In genomic region chr21:39099859-39100258, GRCh38 we compare ENCODE assay signal across 15 cellular contexts.
A peak's percentile ranks its signal among the peaks of the same experiment; 100 is the strongest.
DNase-seq lines count a peak whose midpoint lies in the region; ATAC-seq, FAIRE-seq and TF ChIP-seq lines count a peak whose summit lies in the region.
"Had no signal": no experiment of that assay in that cellular context is flagged by ENCODE, and none has a peak within 500 bp of the region (broad histone marks: within the 10 kb centered on the region; RNA-seq: fewer than 3 reads in every experiment).

No MANE protein-coding gene starts in this region.

- no peak overlapping the region for H3K27ac Mint-ChIP-seq in neural crest cell (ENCODE audit: unreplicated experiment)
- H3K27ac Mint-ChIP-seq: B cell; CD8-positive, alpha-beta T cell; H9 had no signal

- H3K36me3 ChIP-seq in HepG2 (replicated peaks in 1 of 2; ENCODE audit: control insufficient read depth in 1 of 2, insufficient read depth in 2 of 2, low read length in 2 of 2) (no peaks in the 10 kb centered on the region), right lobe of liver (no peaks in the 10 kb centered on the region)
- H3K36me3 ChIP-seq: BLaER1 treated with 17β-estradiol and CSF1 and Interleukin-3, amounts not matched to agents 10 nM and 100 nM had no signal

- H3K9me3 Mint-ChIP-seq in neural crest cell, result no peaks in the 10 kb centered on the region
- H3K9me3 Mint-ChIP-seq: CD8-positive, alpha-beta T cell had no signal

- H3K4me3 ChIP-seq in HepG2 (replicated peaks in 1 of 3; ENCODE audit: insufficient read depth in 1 of 3, low read depth in 2 of 3, low read length in 3 of 3), result no peak overlapping the region
- H3K4me3 ChIP-seq in right lobe of liver, result no peak overlapping the region
- no peak overlapping the region for H3K4me3 ChIP-seq in coronary artery
- H3K4me3 ChIP-seq: BLaER1 treated with 17β-estradiol and CSF1 and Interleukin-3, amounts not matched to agents 10 nM and 100 nM had no signal

- POLR2A ChIA-PET in HepG2 (lab: Yijun Ruan, JAX), result no interaction called here

- no peak overlapping the region for H3K9ac ChIP-seq in HepG2 (ENCODE audit: insufficient read depth, low read depth, low read length)
- H3K9ac ChIP-seq: BLaER1 treated with 17β-estradiol and CSF1 and Interleukin-3, amounts not matched to agents 10 nM and 100 nM had no signal

- no peak overlapping the region for H3K4me2 ChIP-seq in HepG2 (ENCODE audit: low read depth, low read length)
- H3K4me2 ChIP-seq: BLaER1 treated with 17β-estradiol and CSF1 and Interleukin-3, amounts not matched to agents 10 nM and 100 nM had no signal

- no peak for TF ChIP-seq RAD21 in HepG2 (CRISPR knock-in tag; IDR thresholded peaks at IDR 0.05)

- DNase-seq in HepG2 (ENCODE audit: low spot score), result no peak
- DNase-seq in right lobe of liver, result no peak
- peak; percentile 19 for DNase-seq in coronary artery (ENCODE audit: low spot score)
- no peak for DNase-seq in neural crest cell (ENCODE audit: low read depth, low spot score)
- DNase-seq in NCI-H82 (lab: John Stamatoyannopoulos, UW), result no peak
- DNase-seq: Calu3; CD8-positive, alpha-beta T cell; DMS79 treated with DMSO at 0.1 percent for 48 hours; GF-D8; H9 had no signal

- intact Hi-C loops in HepG2 (cut with micrococcal nuclease; ENCODE audit: unreplicated experiment) (no loop called here), right lobe of liver (cut with DNase I) (no loop called here)

- no peak overlapping the region for H2AFZ ChIP-seq in HepG2 (ENCODE audit: low read length)

- peaks cover 11% of the 10 kb centered on the region for H3K27me3 Mint-ChIP-seq in neural crest cell (ENCODE audit: low read depth)

- H3K4me3 Mint-ChIP-seq in neural crest cell, result peak overlapping the region; percentile 10
- H3K4me3 Mint-ChIP-seq: B cell; CD8-positive, alpha-beta T cell; H9 had no signal

- 100% methylated on average over 4 of the region's 4 CpGs for WGBS in HepG2 (ENCODE audit: low lambda C conversion rate)
- no CpG with 5 or more reads among the region's 4 CpGs for WGBS in right lobe of liver (ENCODE audit: insufficient coverage, low coverage, low lambda C conversion rate, missing lambda C conversion rate)

- H3K9me3 ChIP-seq in HepG2 (ENCODE audit: low read length) (peaks cover 4% of the 10 kb centered on the region; the same call in 1 of the 2 replicates), right lobe of liver (no peaks in the 10 kb centered on the region)

- peaks cover 83% of the 10 kb centered on the region for H3K4me1 ChIP-seq in HepG2 (ENCODE audit: insufficient read depth, low read length)
- peaks cover 0 to 46% (median 22%) of the 10 kb centered on the region in 4 donors for H3K4me1 ChIP-seq in right lobe of liver

- H3K4me1 Mint-ChIP-seq in neural crest cell, result peaks cover 39% of the 10 kb centered on the region

- FAIRE-seq in HepG2 (lab: Jason Lieb, UNC), result no peak
- FAIRE-seq: GM19239, H1 had no signal

- peak overlapping the region; percentile 100 for H3K27ac ChIP-seq in HepG2 (ENCODE audit: extremely low read length, insufficient read depth, low read length)
- H3K27ac ChIP-seq in right lobe of liver, result peak overlapping the region in 1 of 3 donors; percentile 96
- no peak overlapping the region for H3K27ac ChIP-seq in coronary artery
- H3K27ac ChIP-seq: BLaER1 treated with 17β-estradiol and CSF1 and Interleukin-3, amounts not matched to agents 10 nM and 100 nM had no signal

- CTCF ChIA-PET in HepG2 (lab: Yijun Ruan, JAX; ENCODE audit: low intra/inter-chr PET ratio, low total read pairs), result no interaction called here

- H4K20me1 ChIP-seq in HepG2 (ENCODE audit: insufficient read depth, low read length), result no peaks in the 10 kb centered on the region
- H4K20me1 ChIP-seq: BLaER1 treated with 17β-estradiol and CSF1 and Interleukin-3, amounts not matched to agents 10 nM and 100 nM had no signal

- TF ChIP-seq EP300 in HepG2 (IDR thresholded peaks at IDR 0.05; ENCODE audit: low read depth in 2 of 2, low read length in 2 of 2), result no peak
- TF ChIP-seq EP300 in HepG2 (CRISPR knock-in tag; IDR thresholded peaks at IDR 0.05; ENCODE audit: borderline replicate concordance), result no peak

- no peak for TF ChIP-seq CTCF in HepG2 (CRISPR knock-in tag; IDR thresholded peaks at IDR 0.05)
- TF ChIP-seq CTCF in right lobe of liver (IDR thresholded peaks at IDR 0.05), result no peak
- TF ChIP-seq CTCF in coronary artery (IDR thresholded peaks at IDR 0.05), result no peak
- no peak for TF ChIP-seq CTCF in neural crest cell (conservative IDR thresholded peaks at IDR 0.05)

- ATAC-seq in HepG2 (no peak), right lobe of liver (no peak), HG03108 (IDR thresholded peaks at IDR 0.05; ENCODE audit: unreplicated experiment) (no peak)
- ATAC-seq: CD8-positive, alpha-beta T cell had no signal

- no peaks in the 10 kb centered on the region for H3K79me2 ChIP-seq in HepG2 (ENCODE audit: insufficient read depth, low read length)

- TF ChIP-seq POLR2A in HepG2 (IDR thresholded peaks at IDR 0.05; ENCODE audit: insufficient read depth in 1 of 2, low read depth in 2 of 2, low read length in 2 of 2) (no peak), right lobe of liver (IDR thresholded peaks at IDR 0.05) (no peak)

- BruUV-seq in HepG2 (replicated peaks; lab: Mats Ljungman, UMichigan), result no TSS peak

- in situ Hi-C loops in HepG2 (cut with HindIII; ENCODE audit: extremely low pct_ligation_motif_present, low pct_unique_long_range_greater_than_20kb), result no loop called here

- H3K27me3 ChIP-seq in HepG2 (ENCODE audit: control insufficient read depth in 1 of 2, insufficient read depth in 2 of 2, low read length in 2 of 2) (no peaks in the 10 kb centered on the region), right lobe of liver (no peaks in the 10 kb centered on the region)
- H3K27me3 ChIP-seq: BLaER1 treated with 17β-estradiol and CSF1 and Interleukin-3, amounts not matched to agents 10 nM and 100 nM had no signal

- H3K36me3 Mint-ChIP-seq in neural crest cell (ENCODE audit: low read depth), result no peaks in the 10 kb centered on the region
- H3K36me3 Mint-ChIP-seq: CD8-positive, alpha-beta T cell had no signal

TF ChIP-seq in HepG2, 621 proteins besides CTCF, POLR2A, EP300 and RAD21 (continues in another document):
- TF ChIP-seq ZBTB38 (CRISPR knock-in tag; IDR thresholded peaks at IDR 0.05) (peak; percentile 25; the same call in 1 of the 2 replicates), RARA (CRISPR knock-in tag; IDR thresholded peaks at IDR 0.05) (no peak), ZNF121 (CRISPR knock-in tag; IDR thresholded peaks at IDR 0.05) (0 out of 2 replicates have a peak, but pooled peaks have one; percentile 24), ZNF646 (CRISPR knock-in tag; IDR thresholded peaks at IDR 0.05) (no peak), KMT2A (CRISPR knock-in tag; IDR thresholded peaks at IDR 0.05) (no peak), ZNF414 (CRISPR knock-in tag; IDR thresholded peaks at IDR 0.05) (no peak)
